8 cellular contexts compared by ENCODE assay signal in genomic region chr19:17605761-17606745, GRCh38. TPM values are rescaled to one million over a fixed set of nuclear protein-coding genes. Genes with fewer than 3 reads are reported as not detected.
DNase-seq lines count a peak whose midpoint lies in the region; ATAC-seq and TF ChIP-seq lines count a peak whose summit lies in the region.

No MANE protein-coding gene starts in this region.

- H3K9ac ChIP-seq in DND-41 (ENCODE audit: low read depth, low read length) (no peak overlapping the region), iPS-15b (ENCODE audit: low read depth, low read length) (peak overlapping the region; percentile 73), skeletal muscle tissue (ENCODE audit: low read depth in 1 of 3, low read length in 3 of 3) (no peak overlapping the region)

- H4K20me1 ChIP-seq in DND-41 (ENCODE audit: insufficient read depth, low read length): no peaks in the 10 kb centered on the region

- no peaks in the 10 kb centered on the region for H3K9me3 ChIP-seq in DND-41 (ENCODE audit: insufficient read depth, low read length, severe bottlenecking)
- H3K9me3 ChIP-seq in iPS-15b (ENCODE audit: control insufficient read depth, insufficient read depth, low read length): no peaks in the 10 kb centered on the region
- H3K9me3 ChIP-seq in skeletal muscle tissue (ENCODE audit: control insufficient read depth in 3 of 3, low read length in 3 of 3): no peaks in the 10 kb centered on the region

- H3K27me3 ChIP-seq in DND-41 (ENCODE audit: insufficient read depth, low read length, poor library complexity) (peaks cover 6% of the 10 kb centered on the region), iPS-15b (ENCODE audit: control insufficient read depth, insufficient read depth, low read length) (no peaks in the 10 kb centered on the region), skeletal muscle tissue (ENCODE audit: control insufficient read depth in 3 of 3, insufficient read depth in 3 of 3, low read length in 3 of 3) (peaks cover 32 to 58% (median 33%) of the 10 kb centered on the region in 3 donors)

- no peaks in the 10 kb centered on the region for H3K79me2 ChIP-seq in DND-41 (ENCODE audit: insufficient read depth, low read length)

- DNase-seq in DND-41: peak; percentile 10
- peak; percentile 78 for DNase-seq in LNCaP clone FGC (ENCODE audit: low read depth)
- DNase-seq in T-helper 9 cell: peak; percentile 72
- peak; percentile 89 for DNase-seq in astrocyte of the hippocampus (ENCODE audit: low read depth, low spot score)
- DNase-seq in COR-L47 (lab: John Stamatoyannopoulos, UW): no peak

- H3K4me2 ChIP-seq in DND-41 (ENCODE audit: insufficient read depth, low read length): no peak overlapping the region

- H3K36me3 ChIP-seq in DND-41 (ENCODE audit: insufficient read depth, low read length) (no peaks in the 10 kb centered on the region), iPS-15b (ENCODE audit: control insufficient read depth, insufficient read depth, low read length) (peaks cover 8% of the 10 kb centered on the region), skeletal muscle tissue (ENCODE audit: control insufficient read depth in 3 of 3, insufficient read depth in 3 of 3, low read length in 3 of 3) (no peaks in the 10 kb centered on the region)

- H3K27ac ChIP-seq in DND-41 (ENCODE audit: low read length) (no peak overlapping the region), skeletal muscle tissue (ENCODE audit: low read depth, low read length) (no peak overlapping the region)

- peak; percentile 55 for TF ChIP-seq CTCF in DND-41 (IDR thresholded peaks at IDR 0.05; ENCODE audit: borderline replicate concordance, extremely low read depth, low read length, poor library complexity, severe bottlenecking)
- peak; percentile 75 for TF ChIP-seq CTCF in LNCaP clone FGC (IDR thresholded peaks at IDR 0.05; ENCODE audit: control insufficient read depth, extremely low read depth, insufficient read depth)

- ATAC-seq in DND-41 (ENCODE audit: insufficient read depth, low read depth) (no peak), GM21786 (IDR thresholded peaks at IDR 0.05; ENCODE audit: unreplicated experiment) (peak; percentile 53)

- H3K4me3 ChIP-seq in DND-41 (ENCODE audit: low read depth in 1 of 2, low read length in 2 of 2) (no peak overlapping the region), LNCaP clone FGC (ENCODE audit: low read depth, low read length) (peak overlapping the region; percentile 53), iPS-15b (ENCODE audit: low read depth, low read length) (peak overlapping the region; percentile 74), skeletal muscle tissue (ENCODE audit: low read length in 3 of 3) (peak overlapping the region; percentile 30 to 67 (median 66))

- H3K4me1 ChIP-seq in DND-41 (ENCODE audit: insufficient read depth, low read length): no peaks in the 10 kb centered on the region
- H3K4me1 ChIP-seq in iPS-15b (ENCODE audit: control insufficient read depth, insufficient read depth, low read length): peaks cover 11% of the 10 kb centered on the region
- H3K4me1 ChIP-seq in skeletal muscle tissue (ENCODE audit: control insufficient read depth in 3 of 3, insufficient read depth in 3 of 3, low read length in 3 of 3): peaks cover 5 to 7% (median 7%) of the 10 kb centered on the region in 3 donors

- no peak overlapping the region for H2AFZ ChIP-seq in DND-41 (ENCODE audit: low read depth, low read length)

RNA-seq across cellular contexts. Expression of gene COLGALT1, which starts 50.6 kb away (rescaled TPM):
- 38.1 TPM for total RNA-seq in skeletal muscle tissue

Comparison
In these comparisons a context has a peak if more than half of its experiments do, and no peak if none do; other contexts are left out.
1. H3K4me3 ChIP-seq: peak in LNCaP clone FGC (single experiment), iPS-15b (single experiment) and skeletal muscle tissue (3 of 3); none in DND-41 (0 of 2).